In genomic region chr7:36154255-36155212, GRCh38 we compare ENCODE assay signal across 9 cellular contexts. TPM values are rescaled to one million over a fixed set of nuclear protein-coding genes. Genes with fewer than 3 reads are reported as not detected.
DNase-seq lines count a peak whose midpoint lies in the region; ATAC-seq and TF ChIP-seq lines count a peak whose summit lies in the region.
"Had no signal": no experiment of that assay in that cellular context is flagged by ENCODE, and none has a peak within 500 bp of the region (broad histone marks: within the 10 kb centered on the region; RNA-seq: fewer than 3 reads in every experiment).

No MANE protein-coding gene starts in this region.

- no peaks in the 10 kb centered on the region for H3K27me3 ChIP-seq in breast epithelium
- H3K27me3 ChIP-seq in transverse colon, result no peaks in the 10 kb centered on the region

- H3K27ac ChIP-seq in breast epithelium (peak overlapping the region; percentile 45 to 80), transverse colon (peak overlapping the region; percentile 92 to 95 (median 94))

- DNase-seq in activated T-cell treated with anti-CD3 and anti-CD28 coated beads, Interleukin-2, amount 50 U/mL, for 72 hours, result no peak
- DNase-seq in activated T-cell treated with anti-CD3 and anti-CD28 coated beads, Interleukin-2, amount 50 U/mL, for 1 hour, result no peak
- DNase-seq in breast epithelium (ENCODE audit: low spot score in 2 of 2), result no peak
- no peak for DNase-seq in mesothelial cell of epicardium (ENCODE audit: low spot score in 2 of 2, unreplicated experiment in 2 of 2)
- no peak for DNase-seq in transverse colon
- DNase-seq in NCI-H2171 (lab: John Stamatoyannopoulos, UW), result no peak
- no peak for DNase-seq in occipital lobe (lab: John Stamatoyannopoulos, UW)
- DNase-seq in NCI-H2196 treated with DMSO at 0.1 percent for 48 hours (lab: John Stamatoyannopoulos, UW; ENCODE audit: unreplicated experiment), result no peak
- DNase-seq: NCI-H510A had no signal

- H3K4me1 ChIP-seq in breast epithelium, result peaks cover 5 to 12% of the 10 kb centered on the region in 2 donors
- peaks cover 20 to 58% (median 47%) of the 10 kb centered on the region in 4 donors for H3K4me1 ChIP-seq in transverse colon

- in situ Hi-C loops in transverse colon (cut with MboI; ENCODE audit: low pct_ligation_motif_present in 1 of 4, low pct_unique_long_range_greater_than_20kb in 1 of 4, low sequenced_read_pairs in 3 of 4), result loop anchor here in 1 of 4 donors (25.0 kb wide), 1 partner anchor 133 kb away; no protein-coding TSS in a partner anchor

- no peaks in the 10 kb centered on the region for H3K9me3 Mint-ChIP-seq in activated T-cell treated with anti-CD3 and anti-CD28 coated beads, Interleukin-2, amount 50 U/mL, for 72 hours
- H3K9me3 Mint-ChIP-seq in mesothelial cell of epicardium, result no peaks in the 10 kb centered on the region

- no peak overlapping the region for H3K27ac Mint-ChIP-seq in activated T-cell treated with anti-CD3 and anti-CD28 coated beads, Interleukin-2, amount 50 U/mL, for 72 hours
- peak overlapping the region; percentile 74 for H3K27ac Mint-ChIP-seq in mesothelial cell of epicardium

- no peak for TF ChIP-seq CTCF in breast epithelium (IDR thresholded peaks at IDR 0.05)
- no peak for TF ChIP-seq CTCF in mesothelial cell of epicardium (IDR thresholded peaks at IDR 0.05; ENCODE audit: unreplicated experiment)
- no peak for TF ChIP-seq CTCF in transverse colon (IDR thresholded peaks at IDR 0.05)

- H3K36me3 ChIP-seq in breast epithelium (no peaks in the 10 kb centered on the region), transverse colon (no peaks in the 10 kb centered on the region)

- H3K36me3 Mint-ChIP-seq in activated T-cell treated with anti-CD3 and anti-CD28 coated beads, Interleukin-2, amount 50 U/mL, for 72 hours (ENCODE audit: insufficient read depth in 2 of 2), result no peaks in the 10 kb centered on the region
- peaks cover 5% of the 10 kb centered on the region for H3K36me3 Mint-ChIP-seq in mesothelial cell of epicardium

- no peak for TF ChIP-seq POLR2A in breast epithelium (IDR thresholded peaks at IDR 0.05)
- TF ChIP-seq POLR2A in transverse colon (IDR thresholded peaks at IDR 0.05), result no peak

- H3K4me1 Mint-ChIP-seq in activated T-cell treated with anti-CD3 and anti-CD28 coated beads, Interleukin-2, amount 50 U/mL, for 72 hours (ENCODE audit: low read depth), result peaks cover 25% of the 10 kb centered on the region
- H3K4me1 Mint-ChIP-seq in mesothelial cell of epicardium, result peaks cover 59% of the 10 kb centered on the region

- H3K4me3 ChIP-seq in breast epithelium (peak overlapping the region; percentile 65 to 87 (median 72)), transverse colon (peak overlapping the region in 3 of 4 donors; percentile 63 to 89 (median 84))

- H3K27me3 Mint-ChIP-seq in activated T-cell treated with anti-CD3 and anti-CD28 coated beads, Interleukin-2, amount 50 U/mL, for 72 hours (ENCODE audit: low read depth), result peaks cover 6% of the 10 kb centered on the region
- no peaks in the 10 kb centered on the region for H3K27me3 Mint-ChIP-seq in mesothelial cell of epicardium (ENCODE audit: low read depth)

- WGBS in transverse colon (ENCODE audit: low coverage in 1 of 2), 2 donors, result 90% methylated on average over 44 of the region's 44 CpGs; no CpG with 5 or more reads in 1 of the 2 donors

- ATAC-seq in activated T-cell treated with anti-CD3 and anti-CD28 coated beads, Interleukin-2, amount 50 U/mL, for 72 hours (replicated peaks in 1 of 2), result no peak

- no peak for TF ChIP-seq EP300 in transverse colon (IDR thresholded peaks at IDR 0.05; ENCODE audit: low read depth)

- H3K4me3 Mint-ChIP-seq in activated T-cell treated with anti-CD3 and anti-CD28 coated beads, Interleukin-2, amount 50 U/mL, for 72 hours, result peak overlapping the region; percentile 76 to 86
- peak overlapping the region; percentile 79 for H3K4me3 Mint-ChIP-seq in mesothelial cell of epicardium

- intact Hi-C loops in breast epithelium (cut with DNase I; ENCODE audit: low total_unique reads), result no loop called here
- intact Hi-C loops in transverse colon (cut with DNase I; ENCODE audit: low total_unique reads), result loop anchor here (5.0 kb wide), 1 partner anchor 138 kb away; no protein-coding TSS in a partner anchor

- H3K9me3 ChIP-seq in breast epithelium, result no peaks in the 10 kb centered on the region
- H3K9me3 ChIP-seq in transverse colon, result no peaks in the 10 kb centered on the region

RNA-seq across cellular contexts. Expression of gene EEPD1, which starts 1.5 kb away (rescaled TPM):
- total RNA-seq in activated T-cell treated with anti-CD3 and anti-CD28 coated beads, Interleukin-2, amount 50 U/mL, for 72 hours, result 1 to 10 TPM; 1.2 to 1.8 TPM
- total RNA-seq in breast epithelium (10 to 100 TPM in 2 of 3 donors, 1 to 10 TPM in 1; 6.4 to 32.5 (median 10.5) TPM), mesothelial cell of epicardium (18.0 to 21.8 TPM (median 20.1 TPM) in 3 replicates), transverse colon (10 to 100 TPM; 16.2 to 36.2 (median 25.2) TPM), occipital lobe (27.8 TPM)
